In genomic region chr9:113963017-113963620, GRCh38 we compare ENCODE assay signal across 8 cellular contexts.
DNase-seq lines count a peak whose midpoint lies in the region; ATAC-seq and TF ChIP-seq lines count a peak whose summit lies in the region.

No MANE protein-coding gene starts in this region.

- TF ChIP-seq CTCF in fibroblast of the aortic adventitia (IDR thresholded peaks at IDR 0.05; ENCODE audit: insufficient read depth, low read length) (peak; percentile 65), prostate gland (IDR thresholded peaks at IDR 0.05) (peak in 3 of 4 experiments; percentile 44 to 54 (median 52))

- no peaks in the 10 kb centered on the region for H3K27me3 ChIP-seq in prostate gland (replicated peaks; ENCODE audit: insufficient read depth)

- H3K4me3 ChIP-seq in fibroblast of the aortic adventitia (ENCODE audit: low read depth, low read length) (no peak overlapping the region), prostate gland (no peak overlapping the region)

- H3K4me1 ChIP-seq in prostate gland (replicated peaks), result no peaks in the 10 kb centered on the region

- no peak overlapping the region for H3K27ac ChIP-seq in prostate gland

- no peaks in the 10 kb centered on the region for H3K36me3 ChIP-seq in prostate gland

- ATAC-seq in HG03342 (IDR thresholded peaks at IDR 0.05; ENCODE audit: unreplicated experiment) (peak; percentile 58), GM21825 (IDR thresholded peaks at IDR 0.05; ENCODE audit: unreplicated experiment) (no peak)

- intact Hi-C loops in prostate gland (cut with DNase I), result no loop called here

- H3K9me3 ChIP-seq in prostate gland, result no peaks in the 10 kb centered on the region

- 67% methylated on average over 5 of the region's 5 CpGs for WGBS in prostate gland

- DNase-seq in NCI-H345 (lab: John Stamatoyannopoulos, UW) (peak; percentile 10), NCI-H345 treated with DMSO at 0.1 percent for 48 hours (lab: John Stamatoyannopoulos, UW; ENCODE audit: unreplicated experiment) (no peak), SK-N-DZ (ENCODE audit: low spot score) (peak; percentile 25), fibroblast of the aortic adventitia (ENCODE audit: low read depth) (peak; percentile 56), prostate gland (ENCODE audit: low spot score) (no peak), NCI-H2227 (lab: John Stamatoyannopoulos, UW; ENCODE audit: unreplicated experiment) (no peak)

- TF ChIP-seq POLR2A in prostate gland (IDR thresholded peaks at IDR 0.05), result no peak

Comparison
In these comparisons a context has a peak if more than half of its experiments do, and no peak if none do; other contexts are left out.
1. DNase-seq: peak in NCI-H345 (single experiment), SK-N-DZ (single experiment) and fibroblast of the aortic adventitia (single experiment); none in NCI-H345 treated with DMSO at 0.1 percent for 48 hours (single experiment), prostate gland (single experiment) and NCI-H2227 (single experiment).